In the genomic region with DNA sequence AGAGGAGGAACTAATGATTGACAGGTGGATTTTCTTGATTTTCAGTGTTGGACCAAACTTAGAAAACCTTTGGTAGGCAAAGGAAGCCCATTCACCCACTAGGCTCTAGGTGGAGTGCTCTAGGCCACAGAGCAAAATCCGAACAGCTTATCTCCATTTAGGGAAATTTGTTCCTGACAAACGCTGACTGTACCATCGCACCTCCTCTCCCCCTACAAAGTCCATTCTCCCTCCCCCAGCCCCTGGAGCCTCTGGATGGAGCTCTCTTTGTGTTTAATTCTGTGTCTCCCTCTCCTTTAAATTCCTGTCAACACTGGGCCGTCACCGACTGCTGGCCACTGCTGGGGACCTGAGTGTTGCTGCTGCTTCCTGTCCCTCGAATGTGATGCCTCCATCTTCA, we compare ENCODE assay signal across 20 cellular contexts.
DNase-seq lines count a peak whose midpoint lies in the region; ATAC-seq and TF ChIP-seq lines count a peak whose summit lies in the region.
"Had no signal": no experiment of that assay in that cellular context is flagged by ENCODE, and none has a peak within 500 bp of the region (broad histone marks: within the 10 kb centered on the region; RNA-seq: fewer than 3 reads in every experiment).

No MANE protein-coding gene starts in this region.

- H3K9me3 Mint-ChIP-seq in GM23338 = no peaks in the 10 kb centered on the region; the same call in 2 of the 3 replicates
- H3K9me3 Mint-ChIP-seq in activated CD4-positive, alpha-beta memory T cell treated with anti-CD3 and anti-CD28 coated beads, Interleukin-2, amount 10 ng/mL, durations not matched to agents 7 days and 5 days = peaks cover 8% of the 10 kb centered on the region

- H3K23ac ChIP-seq in mesendoderm (ENCODE audit: low read length) (no peak overlapping the region), trophoblast cell (ENCODE audit: low read length) (no peak overlapping the region)

- H3K4ac ChIP-seq in mesendoderm (ENCODE audit: low read depth, low read length) (no peak overlapping the region), trophoblast cell (ENCODE audit: low read depth, low read length) (no peak overlapping the region)

- H3K4me1 ChIP-seq in GM23338 (ENCODE audit: insufficient read depth) (peaks cover 68% of the 10 kb centered on the region), NT2/D1 (ENCODE audit: insufficient read depth, insufficient read length) (peaks cover 13% of the 10 kb centered on the region), mesendoderm (ENCODE audit: control insufficient read depth, low read depth, low read length) (peaks cover 5% of the 10 kb centered on the region), trophoblast cell (ENCODE audit: control insufficient read depth in 1 of 2, insufficient read depth in 2 of 2, low read length in 2 of 2) (peaks cover 18 to 20% of the 10 kb centered on the region in 2 experiments)
- H3K4me1 ChIP-seq: SJCRH30 had no signal

- no peaks in the 10 kb centered on the region; the same call in 2 of the 3 replicates for H3K36me3 Mint-ChIP-seq in GM23338 (ENCODE audit: low read depth)
- no peaks in the 10 kb centered on the region for H3K36me3 Mint-ChIP-seq in activated CD4-positive, alpha-beta memory T cell treated with anti-CD3 and anti-CD28 coated beads, Interleukin-2, amount 10 ng/mL, durations not matched to agents 7 days and 5 days (ENCODE audit: low read depth)

- H3K27ac Mint-ChIP-seq in GM23338 = peak overlapping the region; percentile 92
- H3K27ac Mint-ChIP-seq in activated CD4-positive, alpha-beta memory T cell treated with anti-CD3 and anti-CD28 coated beads, Interleukin-2, amount 10 ng/mL, durations not matched to agents 7 days and 5 days = no peak overlapping the region

- peak overlapping the region; percentile 31; the same call in 2 of the 3 replicates for H3K4me3 Mint-ChIP-seq in GM23338
- no peak overlapping the region for H3K4me3 Mint-ChIP-seq in activated CD4-positive, alpha-beta memory T cell treated with anti-CD3 and anti-CD28 coated beads, Interleukin-2, amount 10 ng/mL, durations not matched to agents 7 days and 5 days

- TF ChIP-seq CTCF in GM23338 (conservative IDR thresholded peaks at IDR 0.05; ENCODE audit: low read depth in 2 of 2) = no peak

- H3K27me3 ChIP-seq in GM23338 (ENCODE audit: insufficient read depth) (no peaks in the 10 kb centered on the region), NT2/D1 (ENCODE audit: insufficient read depth, insufficient read length) (no peaks in the 10 kb centered on the region), mesendoderm (ENCODE audit: insufficient read depth, low read length, poor library complexity) (no peaks in the 10 kb centered on the region), trophoblast cell (ENCODE audit: insufficient read depth, low read length) (peaks cover 6% of the 10 kb centered on the region)
- H3K27me3 ChIP-seq: SJCRH30 had no signal

- H3K4me2 ChIP-seq in GM23338 (peak overlapping the region; percentile 64), mesendoderm (ENCODE audit: low read length) (no peak overlapping the region), trophoblast cell (ENCODE audit: low read length) (no peak overlapping the region)

- no peaks in the 10 kb centered on the region for H3K9me2 ChIP-seq in GM23338 (ENCODE audit: insufficient read depth)

- no peaks in the 10 kb centered on the region for H3K36me3 ChIP-seq in GM23338 (ENCODE audit: insufficient read depth)
- no peaks in the 10 kb centered on the region for H3K36me3 ChIP-seq in NT2/D1 (ENCODE audit: insufficient read depth, insufficient read length, low read length)
- no peaks in the 10 kb centered on the region for H3K36me3 ChIP-seq in mesendoderm (ENCODE audit: control insufficient read depth, insufficient read depth, low read length)
- no peaks in the 10 kb centered on the region for H3K36me3 ChIP-seq in trophoblast cell (ENCODE audit: control insufficient read depth in 1 of 2, insufficient read depth in 2 of 2, low read length in 2 of 2)
- H3K36me3 ChIP-seq: SJCRH30 had no signal

- no peaks in the 10 kb centered on the region for H4K20me1 ChIP-seq in GM23338 (replicated peaks; ENCODE audit: insufficient read depth)

- no peak overlapping the region for H3K18ac ChIP-seq in mesendoderm (ENCODE audit: low read length)
- H3K18ac ChIP-seq in trophoblast cell (ENCODE audit: low read length) = no peak overlapping the region

- H4K5ac ChIP-seq in mesendoderm (ENCODE audit: low read length) = no peak overlapping the region

- no peak overlapping the region for H4K12ac ChIP-seq in trophoblast cell (ENCODE audit: low read depth, low read length)

- peaks cover 44% of the 10 kb centered on the region for H3K27me3 Mint-ChIP-seq in GM23338 (ENCODE audit: insufficient read depth, low read depth, poor library complexity)
- H3K27me3 Mint-ChIP-seq in activated CD4-positive, alpha-beta memory T cell treated with anti-CD3 and anti-CD28 coated beads, Interleukin-2, amount 10 ng/mL, durations not matched to agents 7 days and 5 days = peaks cover 6% of the 10 kb centered on the region

- no CpG with 5 or more reads among the region's 6 CpGs for WGBS in mesendoderm (ENCODE audit: extremely low coverage, insufficient coverage, low lambda C conversion rate)
- WGBS in trophoblast cell (ENCODE audit: extremely low coverage, insufficient coverage, insufficient read length) = no CpG with 5 or more reads among the region's 6 CpGs

- H3K4me3 ChIP-seq in GM23338 = no peak overlapping the region
- H3K4me3 ChIP-seq in NT2/D1 (ENCODE audit: insufficient read length, low read depth) = no peak overlapping the region
- no peak overlapping the region for H3K4me3 ChIP-seq in mesendoderm (ENCODE audit: low read length)
- no peak overlapping the region for H3K4me3 ChIP-seq in trophoblast cell (ENCODE audit: low read depth, low read length)
- H3K4me3 ChIP-seq: SJCRH30 had no signal

- peak overlapping the region; percentile 88 for H3K27ac ChIP-seq in GM23338 (ENCODE audit: low read depth)
- no peak overlapping the region for H3K27ac ChIP-seq in mesendoderm (ENCODE audit: low read depth, low read length)
- no peak overlapping the region for H3K27ac ChIP-seq in trophoblast cell (ENCODE audit: low read depth, low read length)
- H3K27ac ChIP-seq: SJCRH30 had no signal

- no peak overlapping the region for H3K56ac ChIP-seq in mesendoderm (ENCODE audit: low read length)

- no peak overlapping the region for H3K14ac ChIP-seq in trophoblast cell (ENCODE audit: low read length)

- peak overlapping the region; percentile 38 for H2BK12ac ChIP-seq in trophoblast cell (ENCODE audit: low read length)

- CTCF ChIA-PET in activated CD4-positive, alpha-beta memory T cell treated with anti-CD3 and anti-CD28 coated beads, Interleukin-2, amount 10 ng/mL, durations not matched to agents 7 days and 5 days (lab: Charles Lee) = no interaction called here

- no peak overlapping the region for H2BK120ac ChIP-seq in mesendoderm (ENCODE audit: low read depth, low read length)
- no peak overlapping the region for H2BK120ac ChIP-seq in trophoblast cell (ENCODE audit: insufficient read depth, low read length, poor library complexity)

- H3K79me2 ChIP-seq in GM23338 (replicated peaks; ENCODE audit: insufficient read depth) (no peaks in the 10 kb centered on the region), mesendoderm (ENCODE audit: control insufficient read depth, insufficient read depth, low read length) (no peaks in the 10 kb centered on the region), trophoblast cell (ENCODE audit: control insufficient read depth, insufficient read depth, low read length, poor library complexity) (no peaks in the 10 kb centered on the region)

- H3K9me3 ChIP-seq in NT2/D1 (ENCODE audit: insufficient read depth, low read length) (peaks cover 5% of the 10 kb centered on the region; the same call in 1 of the 2 replicates), trophoblast cell (ENCODE audit: insufficient read depth, low read depth, low read length) (no peaks in the 10 kb centered on the region)
- H3K9me3 ChIP-seq: SJCRH30 had no signal

- H4K91ac ChIP-seq in trophoblast cell (ENCODE audit: low read depth, low read length) = no peak overlapping the region

- H2AK5ac ChIP-seq in mesendoderm (ENCODE audit: low read length) (no peak overlapping the region), trophoblast cell (ENCODE audit: low read length) (no peak overlapping the region)

- peaks cover 17% of the 10 kb centered on the region for H3F3A ChIP-seq in GM23338 (replicated peaks; ENCODE audit: low read depth)

- no peak overlapping the region for H4K8ac ChIP-seq in mesendoderm (ENCODE audit: low read depth, low read length)
- H4K8ac ChIP-seq in trophoblast cell (ENCODE audit: low read depth, low read length) = no peak overlapping the region

- no peak overlapping the region for H2AFZ ChIP-seq in GM23338
- peak overlapping the region; percentile 35 for H2AFZ ChIP-seq in trophoblast cell (ENCODE audit: insufficient read depth, low read length, poor library complexity)

- H3K79me1 ChIP-seq in mesendoderm (ENCODE audit: low read length) = no peaks in the 10 kb centered on the region
- no peaks in the 10 kb centered on the region for H3K79me1 ChIP-seq in trophoblast cell (ENCODE audit: low read length)

- peaks cover 73% of the 10 kb centered on the region for H3K4me1 Mint-ChIP-seq in GM23338
- H3K4me1 Mint-ChIP-seq in activated CD4-positive, alpha-beta memory T cell treated with anti-CD3 and anti-CD28 coated beads, Interleukin-2, amount 10 ng/mL, durations not matched to agents 7 days and 5 days = no peaks in the 10 kb centered on the region

- H3K9ac ChIP-seq in NT2/D1 (ENCODE audit: insufficient read length, low read depth) (peak overlapping the region; percentile 56), mesendoderm (ENCODE audit: low read length) (no peak overlapping the region), trophoblast cell (ENCODE audit: low read length) (no peak overlapping the region)

- POLR2A ChIA-PET in activated CD4-positive, alpha-beta memory T cell treated with anti-CD3 and anti-CD28 coated beads, Interleukin-2, amount 10 ng/mL, durations not matched to agents 7 days and 5 days (lab: Charles Lee) = no interaction called here

- H2BK15ac ChIP-seq in mesendoderm (replicated peaks; ENCODE audit: low read depth) = no peak overlapping the region

- H2BK5ac ChIP-seq in mesendoderm (ENCODE audit: low read length) (no peak overlapping the region), trophoblast cell (ENCODE audit: low read depth, low read length, poor library complexity) (no peak overlapping the region)

- DNase-seq in GM23338 (ENCODE audit: low spot score) = peak; percentile 77
- peak; percentile 76 for DNase-seq in NT2/D1 (ENCODE audit: low read depth, low spot score)
- peak; percentile 66 for DNase-seq in mesendoderm
- DNase-seq in trophoblast cell = no peak
- DNase-seq in NCI-H524 (lab: John Stamatoyannopoulos, UW) = no peak
- no peak for DNase-seq in activated CD4-positive, alpha-beta memory T cell treated with anti-CD3 and anti-CD28 coated beads, Interleukin-2, amount 10 ng/mL, durations not matched to agents 7 days and 5 days
- no peak for DNase-seq in activated CD4-positive, alpha-beta T cell treated with anti-CD3 and anti-CD28 coated beads for 48 hours
- no peak for DNase-seq in putamen (ENCODE audit: low spot score)
- DNase-seq: C1 segment of cervical spinal cord, DMS 273 treated with DMSO at 0.1 percent for 48 hours, DND-41, GDM1, HCEC 1CT, KBM-7, NCI-H1105 treated with DMSO at 0.1 percent for 48 hours, NCI-H1694, NCI-H226, NCI-H524 treated with DMSO at 0.1 percent for 48 hours, SJCRH30 had no signal

- ATAC-seq in GM23338 = peak; percentile 55
- ATAC-seq: HepG2 had no signal

TF ChIP-seq in GM23338, 12 proteins besides CTCF, POLR2A, EP300 and RAD21 (continues in another document):
- TF ChIP-seq ZNF331 (CRISPR knock-in tag; IDR thresholded peaks at IDR 0.05; ENCODE audit: low read depth) = no peak

Comparison
In these comparisons a context has a peak if more than half of its experiments do, and no peak if none do; other contexts are left out.
1. DNase-seq: peak in GM23338 (single experiment), NT2/D1 (single experiment) and mesendoderm (single experiment); none in trophoblast cell (0 of 2), NCI-H524 (0 of 2), activated CD4-positive, alpha-beta memory T cell treated with anti-CD3 and anti-CD28 coated beads, Interleukin-2, amount 10 ng/mL, durations not matched to agents 7 days and 5 days (single experiment), activated CD4-positive, alpha-beta T cell treated with anti-CD3 and anti-CD28 coated beads for 48 hours (single experiment) and putamen (single experiment).